Comparison of ENCODE assay signal across 14 cellular contexts in the genomic region with DNA sequence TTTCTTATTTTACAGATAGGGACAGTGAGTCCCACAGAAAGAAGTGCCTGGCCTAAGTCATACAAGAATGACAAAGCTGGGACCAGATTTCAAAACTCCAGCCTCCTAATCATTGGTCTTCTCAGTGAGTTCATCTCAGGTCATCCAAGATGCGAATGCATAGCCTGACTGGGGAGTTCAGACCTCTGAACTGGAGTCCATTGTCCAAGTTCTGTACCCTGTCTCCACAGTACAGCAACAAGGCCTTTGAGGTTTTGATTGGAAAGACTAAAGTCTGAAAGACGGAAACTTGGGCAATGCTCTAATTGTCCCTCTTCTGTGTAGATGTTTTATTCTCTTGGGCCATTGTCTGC.
DNase-seq lines count a peak whose midpoint lies in the region; ATAC-seq and TF ChIP-seq lines count a peak whose summit lies in the region.
"Had no signal": no experiment of that assay in that cellular context is flagged by ENCODE, and none has a peak within 500 bp of the region (broad histone marks: within the 10 kb centered on the region; RNA-seq: fewer than 3 reads in every experiment).

No MANE protein-coding gene starts in this region.

- WGBS in right cardiac atrium: 65% methylated on average over 2 of the region's 2 CpGs
- 83% methylated on average over 2 of the region's 2 CpGs for WGBS in hepatocyte (ENCODE audit: low lambda C conversion rate, missing lambda C conversion rate)

- H3K27me3 ChIP-seq in right cardiac atrium (ENCODE audit: control insufficient read depth, insufficient read depth): no peaks in the 10 kb centered on the region
- no peaks in the 10 kb centered on the region for H3K27me3 ChIP-seq in hepatocyte
- no peaks in the 10 kb centered on the region for H3K27me3 ChIP-seq in neuron (ENCODE audit: insufficient read depth, low read length)
- no peaks in the 10 kb centered on the region for H3K27me3 ChIP-seq in osteoblast (ENCODE audit: insufficient read depth, low read length)
- H3K27me3 ChIP-seq: ascending aorta had no signal

- DNase-seq in right cardiac atrium (no peak), Right ventricle myocardium inferior (ENCODE audit: missing footprints) (no peak), hepatocyte (ENCODE audit: low spot score) (no peak), NCI-H774 (lab: John Stamatoyannopoulos, UW) (no peak), osteoblast (ENCODE audit: insufficient read length, low spot score, missing footprints) (no peak), HCEC 1CT (no peak)
- DNase-seq: activated CD4-positive, alpha-beta memory T cell treated with anti-CD3 and anti-CD28 coated beads for 36 hours; naive B cell; NCI-H1694 treated with DMSO at 0.1 percent for 48 hours; SHP77 had no signal

- intact Hi-C loops in right cardiac atrium (cut with DNase I): loop anchor here in 2 of 4 donors (5.0 kb wide), 1 partner anchor 97 kb away; no protein-coding TSS in a partner anchor
- intact Hi-C loops in Right ventricle myocardium inferior (cut with DNase I): loop anchor here (10.0 kb wide), 1 partner anchor 365 kb away; no protein-coding TSS in a partner anchor

- H3K9me3 ChIP-seq in right cardiac atrium (ENCODE audit: control insufficient read depth, low read length) (no peaks in the 10 kb centered on the region), hepatocyte (ENCODE audit: low read depth) (no peaks in the 10 kb centered on the region), neuron (ENCODE audit: low read length) (no peaks in the 10 kb centered on the region), osteoblast (ENCODE audit: low read depth, low read length) (no peaks in the 10 kb centered on the region)
- H3K9me3 ChIP-seq: ascending aorta, thoracic aorta had no signal

- H3K9me2 ChIP-seq in hepatocyte (replicated peaks; ENCODE audit: insufficient read depth): no peaks in the 10 kb centered on the region

- H2AFZ ChIP-seq in hepatocyte (no peak overlapping the region), neuron (ENCODE audit: low read depth, low read length) (peak overlapping the region; percentile 13), osteoblast (ENCODE audit: low read length) (no peak overlapping the region)

- TF ChIP-seq CTCF in hepatocyte (IDR thresholded peaks at IDR 0.05; ENCODE audit: poor library complexity) (no peak), osteoblast (IDR thresholded peaks at IDR 0.05; ENCODE audit: extremely low read depth, low read depth, low read length) (no peak)

- H3K79me2 ChIP-seq in hepatocyte (no peaks in the 10 kb centered on the region), osteoblast (ENCODE audit: insufficient read depth, low read length) (no peaks in the 10 kb centered on the region)

- no peaks in the 10 kb centered on the region for H3K36me3 ChIP-seq in hepatocyte (replicated peaks; ENCODE audit: insufficient read depth, low read depth)
- no peaks in the 10 kb centered on the region for H3K36me3 ChIP-seq in neuron (ENCODE audit: insufficient read depth, low read length)
- no peaks in the 10 kb centered on the region for H3K36me3 ChIP-seq in osteoblast (ENCODE audit: insufficient read depth, low read length)
- H3K36me3 ChIP-seq: ascending aorta, thoracic aorta had no signal

- H3K4me3 ChIP-seq in right cardiac atrium (ENCODE audit: low read length): no peak overlapping the region
- H3K4me3 ChIP-seq in hepatocyte: no peak overlapping the region
- H3K4me3 ChIP-seq in neuron (ENCODE audit: low read length): no peak overlapping the region
- H3K4me3 ChIP-seq in osteoblast (ENCODE audit: insufficient read depth, low read length): no peak overlapping the region
- H3K4me3 ChIP-seq: ascending aorta, thoracic aorta had no signal

- ATAC-seq in right cardiac atrium (no peak), Right ventricle myocardium inferior (no peak), HG02759 (IDR thresholded peaks at IDR 0.05; ENCODE audit: unreplicated experiment) (no peak)

- H3K4me1 ChIP-seq in right cardiac atrium (ENCODE audit: control insufficient read depth, insufficient read depth, low read length) (peaks cover 24% of the 10 kb centered on the region), hepatocyte (ENCODE audit: insufficient read depth) (peaks cover 12% of the 10 kb centered on the region), neuron (ENCODE audit: insufficient read depth, low read length) (peaks cover 11% of the 10 kb centered on the region), osteoblast (ENCODE audit: insufficient read depth, low read length) (peaks cover 10% of the 10 kb centered on the region)

- H3K4me2 ChIP-seq in hepatocyte (no peak overlapping the region), osteoblast (ENCODE audit: insufficient read depth, low read length) (no peak overlapping the region)

- H4K20me1 ChIP-seq in hepatocyte (ENCODE audit: insufficient read depth, poor library complexity, severe bottlenecking) (no peaks in the 10 kb centered on the region), osteoblast (ENCODE audit: insufficient read depth, low read length) (no peaks in the 10 kb centered on the region)

- H3K27ac ChIP-seq in right cardiac atrium (ENCODE audit: low read length): peak overlapping the region; percentile 88
- peak overlapping the region; percentile 63 for H3K27ac ChIP-seq in hepatocyte
- H3K27ac ChIP-seq in osteoblast (ENCODE audit: low read depth, low read length): no peak overlapping the region
- H3K27ac ChIP-seq: ascending aorta, thoracic aorta had no signal
